Comparison of ENCODE assay signal across 8 cellular contexts in the genomic region with DNA sequence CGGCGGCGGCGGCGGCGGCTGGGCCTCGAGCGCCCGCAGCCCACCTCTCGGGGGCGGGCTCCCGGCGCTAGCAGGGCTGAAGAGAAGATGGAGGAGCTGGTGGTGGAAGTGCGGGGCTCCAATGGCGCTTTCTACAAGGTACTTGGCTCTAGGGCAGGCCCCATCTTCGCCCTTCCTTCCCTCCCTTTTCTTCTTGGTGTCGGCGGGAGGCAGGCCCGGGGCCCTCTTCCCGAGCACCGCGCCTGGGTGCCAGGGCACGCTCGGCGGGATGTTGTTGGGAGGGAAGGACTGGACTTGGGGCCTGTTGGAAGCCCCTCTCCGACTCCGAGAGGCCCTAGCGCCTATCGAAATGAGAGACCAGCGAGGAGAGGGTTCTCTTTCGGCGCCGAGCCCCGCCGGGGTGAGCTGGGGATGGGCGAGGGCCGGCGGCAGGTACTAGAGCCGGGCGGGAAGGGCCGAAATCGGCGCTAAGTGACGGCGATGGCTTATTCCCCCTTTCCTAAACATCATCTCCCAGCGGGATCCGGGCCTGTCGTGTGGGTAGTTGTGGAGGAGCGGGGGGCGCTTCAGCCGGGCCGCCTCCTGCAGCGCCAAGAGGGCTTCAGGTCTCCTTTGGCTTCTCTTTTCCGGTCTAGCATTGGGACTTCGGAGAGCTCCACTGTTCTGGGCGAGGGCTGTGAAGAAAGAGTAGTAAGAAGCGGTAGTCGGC.
DNase-seq lines count a peak whose midpoint lies in the region; ATAC-seq lines count a peak whose summit lies in the region.

No MANE protein-coding gene starts in this region.

- no peaks in the 10 kb centered on the region for H3K27me3 ChIP-seq in endocrine pancreas (ENCODE audit: control insufficient read depth, insufficient read depth, low read length)

- H3K27ac Mint-ChIP-seq in memory B cell = peak overlapping the region; percentile 92
- peak overlapping the region; percentile 93 for H3K27ac Mint-ChIP-seq in stimulated activated naive B cell treated with anti-CD40 and anti-IgM and Interleukin-4, amounts not matched to agents 10 μg/mL and 1 μg/mL and 100 μg/mL, for 72 hours

- peaks cover 7% of the 10 kb centered on the region for H3K4me1 ChIP-seq in endocrine pancreas (ENCODE audit: control insufficient read depth, insufficient read depth, low read length)

- H3K36me3 Mint-ChIP-seq in memory B cell = no peaks in the 10 kb centered on the region
- H3K36me3 Mint-ChIP-seq in stimulated activated naive B cell treated with anti-CD40 and anti-IgM and Interleukin-4, amounts not matched to agents 10 μg/mL and 1 μg/mL and 100 μg/mL, for 72 hours = peaks cover 0 to 1% of the 10 kb centered on the region in 2 donors

- H3K4me1 Mint-ChIP-seq in memory B cell = peaks cover 12% of the 10 kb centered on the region
- peaks cover 7 to 23% of the 10 kb centered on the region in 2 donors for H3K4me1 Mint-ChIP-seq in stimulated activated naive B cell treated with anti-CD40 and anti-IgM and Interleukin-4, amounts not matched to agents 10 μg/mL and 1 μg/mL and 100 μg/mL, for 72 hours

- no peaks in the 10 kb centered on the region for H3K27me3 Mint-ChIP-seq in memory B cell
- H3K27me3 Mint-ChIP-seq in stimulated activated naive B cell treated with anti-CD40 and anti-IgM and Interleukin-4, amounts not matched to agents 10 μg/mL and 1 μg/mL and 100 μg/mL, for 72 hours = no peaks in the 10 kb centered on the region

- H3K36me3 ChIP-seq in endocrine pancreas (ENCODE audit: control insufficient read depth, insufficient read depth, low read length) = no peaks in the 10 kb centered on the region

- no peaks in the 10 kb centered on the region for H3K9me3 ChIP-seq in endocrine pancreas (ENCODE audit: control insufficient read depth, low read length)

- peak overlapping the region; percentile 88 for H3K4me3 ChIP-seq in endocrine pancreas (ENCODE audit: control insufficient read depth, insufficient read depth, low read length)

- DNase-seq in activated CD8-positive, alpha-beta memory T cell treated with anti-CD3 and anti-CD28 coated beads for 24 hours = peak; percentile 74
- DNase-seq in activated CD8-positive, alpha-beta memory T cell treated with anti-CD3 and anti-CD28 coated beads, Interleukin-2, amount 50 U/mL, for 4 hours = no peak
- DNase-seq in NCI-H1092 treated with DMSO at 0.1 percent for 48 hours (lab: John Stamatoyannopoulos, UW) (peak; percentile 54), memory B cell (ENCODE audit: low spot score in 2 of 2) (peak in 1 of 2 donors; percentile 48)
- peak; percentile 15 to 20 for DNase-seq in activated CD4-positive, alpha-beta T cell treated with anti-CD3 and anti-CD28 coated beads, Interleukin-2, amount 50 U/mL, for 48 hours
- DNase-seq in stimulated activated naive B cell treated with anti-CD40 and anti-IgM and Interleukin-4, amounts not matched to agents 10 μg/mL and 1 μg/mL and 100 μg/mL, for 72 hours = no peak

- H3K4me3 Mint-ChIP-seq in memory B cell = peak overlapping the region; percentile 94
- peak overlapping the region; percentile 89 to 98 for H3K4me3 Mint-ChIP-seq in stimulated activated naive B cell treated with anti-CD40 and anti-IgM and Interleukin-4, amounts not matched to agents 10 μg/mL and 1 μg/mL and 100 μg/mL, for 72 hours

- H3K9ac ChIP-seq in endocrine pancreas (ENCODE audit: control insufficient read depth, insufficient read depth, low read length) = peak overlapping the region; percentile 89

- peak; percentile 27 for ATAC-seq in HG02588 (IDR thresholded peaks at IDR 0.05; ENCODE audit: unreplicated experiment)
- ATAC-seq in memory B cell (ENCODE audit: low read depth) = peak; percentile 7
- ATAC-seq in stimulated activated naive B cell treated with anti-CD40 and anti-IgM and Interleukin-4, amounts not matched to agents 10 μg/mL and 1 μg/mL and 100 μg/mL, for 72 hours (replicated peaks) = peak; percentile 39 to 50

- H3K9me3 Mint-ChIP-seq in memory B cell = no peaks in the 10 kb centered on the region
- H3K9me3 Mint-ChIP-seq in stimulated activated naive B cell treated with anti-CD40 and anti-IgM and Interleukin-4, amounts not matched to agents 10 μg/mL and 1 μg/mL and 100 μg/mL, for 72 hours = no peaks in the 10 kb centered on the region

Comparison
In these comparisons a context has a peak if more than half of its experiments do, and no peak if none do; other contexts are left out.
1. DNase-seq: peak in activated CD8-positive, alpha-beta memory T cell treated with anti-CD3 and anti-CD28 coated beads for 24 hours (single experiment), NCI-H1092 treated with DMSO at 0.1 percent for 48 hours (single experiment) and activated CD4-positive, alpha-beta T cell treated with anti-CD3 and anti-CD28 coated beads, Interleukin-2, amount 50 U/mL, for 48 hours (2 of 2); none in activated CD8-positive, alpha-beta memory T cell treated with anti-CD3 and anti-CD28 coated beads, Interleukin-2, amount 50 U/mL, for 4 hours (single experiment) and stimulated activated naive B cell treated with anti-CD40 and anti-IgM and Interleukin-4, amounts not matched to agents 10 μg/mL and 1 μg/mL and 100 μg/mL, for 72 hours (single experiment).
2. Peak in every context shown above with its lines, with median percentiles within 50 percentile points of each other: ATAC-seq.